In the genomic region with DNA sequence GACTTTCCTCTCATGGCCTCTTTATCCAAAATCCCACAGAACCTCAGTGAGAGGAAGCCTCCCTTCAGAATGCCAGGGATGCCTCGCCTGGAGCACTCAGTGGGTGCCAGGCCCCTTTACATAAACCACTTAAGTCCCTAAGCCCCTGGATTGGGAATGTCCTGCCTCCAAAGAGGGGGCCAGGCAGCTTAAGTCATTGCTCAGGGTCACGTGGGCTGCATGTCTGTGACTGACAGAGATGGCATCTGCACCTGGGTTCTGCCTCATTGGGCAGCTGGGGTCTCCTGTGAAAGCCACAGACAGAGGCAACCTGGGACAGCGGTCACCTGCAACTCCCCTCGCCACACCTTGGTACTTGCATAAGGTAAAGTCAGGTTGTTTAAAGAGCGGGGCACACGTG, we compare ENCODE assay signal across 20 cellular contexts.
DNase-seq lines count a peak whose midpoint lies in the region; ATAC-seq and TF ChIP-seq lines count a peak whose summit lies in the region.
"Had no signal": no experiment of that assay in that cellular context is flagged by ENCODE, and none has a peak within 500 bp of the region (broad histone marks: within the 10 kb centered on the region; RNA-seq: fewer than 3 reads in every experiment).

No MANE protein-coding gene starts in this region.

- H3K4me1 Mint-ChIP-seq in osteocyte (ENCODE audit: unreplicated experiment) (no peaks in the 10 kb centered on the region), endothelial cell (ENCODE audit: unreplicated experiment) (peaks cover 9% of the 10 kb centered on the region)
- H3K4me1 Mint-ChIP-seq: B cell; CD14-positive monocyte; CD8-positive, alpha-beta memory T cell had no signal

- no peaks in the 10 kb centered on the region for H3K9me3 ChIP-seq in WERI-Rb-1 (ENCODE audit: severe bottlenecking)
- H3K9me3 ChIP-seq in tibial artery, result no peaks in the 10 kb centered on the region
- H3K9me3 ChIP-seq: BLaER1 had no signal

- H3K36me3 Mint-ChIP-seq in osteocyte (ENCODE audit: unreplicated experiment), result no peaks in the 10 kb centered on the region
- no peaks in the 10 kb centered on the region for H3K36me3 Mint-ChIP-seq in endothelial cell (ENCODE audit: low read depth, unreplicated experiment)
- H3K36me3 Mint-ChIP-seq: CD14-positive monocyte; CD8-positive, alpha-beta memory T cell had no signal

- no peak for ATAC-seq in Right ventricle myocardium inferior
- ATAC-seq: GM12878 had no signal

- no peaks in the 10 kb centered on the region for H3K4me1 ChIP-seq in tibial artery
- H3K4me1 ChIP-seq: BLaER1 had no signal

- peaks cover 8% of the 10 kb centered on the region for H3K9me3 Mint-ChIP-seq in osteocyte (ENCODE audit: unreplicated experiment)
- no peaks in the 10 kb centered on the region for H3K9me3 Mint-ChIP-seq in endothelial cell (ENCODE audit: unreplicated experiment)

- H3K27me3 Mint-ChIP-seq in osteocyte (ENCODE audit: unreplicated experiment) (no peaks in the 10 kb centered on the region), endothelial cell (ENCODE audit: unreplicated experiment) (no peaks in the 10 kb centered on the region)
- H3K27me3 Mint-ChIP-seq: B cell; CD4-positive, alpha-beta T cell; CD8-positive, alpha-beta memory T cell had no signal

- no peak overlapping the region for H3K27ac ChIP-seq in WERI-Rb-1
- no peak overlapping the region for H3K27ac ChIP-seq in tibial artery
- H3K27ac ChIP-seq: 22Rv1, BLaER1, GM23248 had no signal

- no peaks in the 10 kb centered on the region for H3K36me3 ChIP-seq in WERI-Rb-1
- no peaks in the 10 kb centered on the region for H3K36me3 ChIP-seq in tibial artery
- H3K36me3 ChIP-seq: BLaER1 had no signal

- H3K27me3 ChIP-seq in WERI-Rb-1 (ENCODE audit: insufficient read depth, low read depth, severe bottlenecking), result no peaks in the 10 kb centered on the region
- no peaks in the 10 kb centered on the region for H3K27me3 ChIP-seq in tibial artery
- H3K27me3 ChIP-seq: BLaER1 had no signal

- TF ChIP-seq CTCF in WERI-Rb-1 (IDR thresholded peaks at IDR 0.05; ENCODE audit: low read depth, low read length) (no peak), osteocyte (IDR thresholded peaks at IDR 0.05) (no peak), endothelial cell (IDR thresholded peaks at IDR 0.05; ENCODE audit: unreplicated experiment) (no peak), tibial artery (IDR thresholded peaks at IDR 0.05) (no peak)

- DNase-seq in cardiac septum (ENCODE audit: low spot score) (peak; percentile 20), Right ventricle myocardium inferior (ENCODE audit: missing footprints) (no peak), WERI-Rb-1 (peak; percentile 52), osteocyte (ENCODE audit: extremely low spot score, unreplicated experiment) (peak; percentile 64), endothelial cell (ENCODE audit: low spot score) (no peak), tibial artery (no peak)
- DNase-seq: CD4-positive, alpha-beta T cell; CD8-positive, alpha-beta memory T cell; DMS 273 treated with DMSO at 0.1 percent for 48 hours; DMS79; EL; GDM1; GM23248; H7; HCEC 1CT had no signal

- H3K4me3 Mint-ChIP-seq in osteocyte (ENCODE audit: unreplicated experiment) (no peak overlapping the region), endothelial cell (ENCODE audit: unreplicated experiment) (no peak overlapping the region)
- H3K4me3 Mint-ChIP-seq: B cell; CD14-positive monocyte; CD4-positive, alpha-beta T cell; CD8-positive, alpha-beta memory T cell had no signal

- intact Hi-C loops in cardiac septum (cut with DNase I) (no loop called here), Right ventricle myocardium inferior (cut with DNase I) (loop anchor here (10.0 kb wide), 1 partner anchor 313 kb away; no protein-coding TSS in a partner anchor), tibial artery (cut with DNase I; ENCODE audit: low total_unique reads) (no loop called here)

- H3K27ac Mint-ChIP-seq in osteocyte (ENCODE audit: unreplicated experiment) (no peak overlapping the region), endothelial cell (ENCODE audit: unreplicated experiment) (no peak overlapping the region)
- H3K27ac Mint-ChIP-seq: B cell; CD14-positive monocyte; CD4-positive, alpha-beta T cell; CD8-positive, alpha-beta memory T cell had no signal

- H3K4me3 ChIP-seq in WERI-Rb-1 (ENCODE audit: low read depth, low read length) (no peak overlapping the region), tibial artery (no peak overlapping the region)
- H3K4me3 ChIP-seq: BLaER1, GM12878, GM23248 had no signal

Comparison
In these comparisons a context has a peak if more than half of its experiments do, and no peak if none do; other contexts are left out.
1. DNase-seq: peak in cardiac septum (single experiment), WERI-Rb-1 (single experiment) and osteocyte (single experiment); none in Right ventricle myocardium inferior (single experiment), endothelial cell (single experiment) and tibial artery (0 of 2).